Comparison of ENCODE assay signal across 8 cellular contexts in the genomic region with DNA sequence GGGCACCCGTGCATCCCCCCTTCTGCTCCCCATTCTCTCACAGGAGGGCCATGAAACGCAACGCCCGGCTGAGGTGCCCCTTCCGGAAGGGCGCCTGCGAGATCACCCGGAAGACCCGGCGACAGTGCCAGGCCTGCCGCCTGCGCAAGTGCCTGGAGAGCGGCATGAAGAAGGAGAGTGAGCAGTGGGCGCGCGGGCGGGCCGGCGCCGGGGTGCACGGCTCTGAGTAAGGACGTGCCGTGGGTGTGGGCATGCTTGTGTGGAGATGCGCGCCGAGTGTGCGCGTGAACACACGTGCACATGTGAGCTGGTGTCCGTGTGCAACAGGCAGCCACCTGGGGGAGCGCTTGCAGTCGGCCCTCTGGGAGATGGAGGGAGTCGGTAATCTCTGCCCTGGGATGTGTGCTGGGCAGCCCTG. TPM values are rescaled to one million over a fixed set of nuclear protein-coding genes. Genes with fewer than 3 reads are reported as not detected.
DNase-seq lines count a peak whose midpoint lies in the region; ATAC-seq, FAIRE-seq and TF ChIP-seq lines count a peak whose summit lies in the region.

No MANE protein-coding gene starts in this region.

- H3K27me3 Mint-ChIP-seq in activated naive CD8-positive, alpha-beta T cell treated with anti-CD3 and anti-CD28 coated beads for 36 hours: no peaks in the 10 kb centered on the region
- H3K27me3 Mint-ChIP-seq in Calu3 (ENCODE audit: unreplicated experiment): peaks cover 17% of the 10 kb centered on the region

- peaks cover 6% of the 10 kb centered on the region for H3K4me1 Mint-ChIP-seq in activated naive CD8-positive, alpha-beta T cell treated with anti-CD3 and anti-CD28 coated beads for 36 hours
- no peaks in the 10 kb centered on the region for H3K4me1 Mint-ChIP-seq in Calu3 (ENCODE audit: low read depth, unreplicated experiment)

- H3K4me3 ChIP-seq in Peyer's patch (peak overlapping the region; percentile 49 to 64 (median 54)), keratinocyte (ENCODE audit: control insufficient read depth in 2 of 3, extremely low read depth in 1 of 3, insufficient read depth in 2 of 3, low read depth in 1 of 3, low read length in 3 of 3) (peak overlapping the region; percentile 24 to 53 (median 35))

- DNase-seq in Peyer's patch (peak in 2 of 3 donors; percentile 47 to 70), keratinocyte (ENCODE audit: low read depth, low spot score) (no peak), Calu3 (no peak), NCI-H2196 treated with DMSO at 0.1 percent for 48 hours (lab: John Stamatoyannopoulos, UW; ENCODE audit: unreplicated experiment) (no peak)
- peak; percentile 62 for DNase-seq in activated naive CD8-positive, alpha-beta T cell treated with anti-CD3 and anti-CD28 coated beads for 36 hours
- peak; percentile 34 to 57 (median 39) for DNase-seq in stimulated activated CD4-positive, alpha-beta T cell treated with anti-CD3 and anti-CD28 coated beads, TNF-alpha, amount 100 ng/mL, for 24 hours (ENCODE audit: low read depth in 3 of 3)

- ATAC-seq in GM18498 (IDR thresholded peaks at IDR 0.05; ENCODE audit: unreplicated experiment) (peak; percentile 91), HG02623 (IDR thresholded peaks at IDR 0.05; ENCODE audit: unreplicated experiment) (peak; percentile 84)

- no peaks in the 10 kb centered on the region for H3K36me3 Mint-ChIP-seq in activated naive CD8-positive, alpha-beta T cell treated with anti-CD3 and anti-CD28 coated beads for 36 hours
- H3K36me3 Mint-ChIP-seq in Calu3 (ENCODE audit: insufficient read depth, unreplicated experiment): no peaks in the 10 kb centered on the region

- H3K9me1 ChIP-seq in keratinocyte (ENCODE audit: control insufficient read depth, extremely low read depth, insufficient read depth, low read length): no peaks in the 10 kb centered on the region

- peak overlapping the region in 1 of 4 donors; percentile 55 for H3K27ac ChIP-seq in Peyer's patch
- H3K27ac ChIP-seq in keratinocyte (ENCODE audit: control insufficient read depth, insufficient read depth, low read length): no peak overlapping the region

- intact Hi-C loops in Calu3 (cut with micrococcal nuclease; ENCODE audit: unreplicated experiment): no loop called here

- dilution Hi-C loops in keratinocyte (cut with MboI; ENCODE audit: extremely low pct_ligation_motif_present, low sequenced_read_pairs): no loop called here

- H3K4me3 Mint-ChIP-seq in activated naive CD8-positive, alpha-beta T cell treated with anti-CD3 and anti-CD28 coated beads for 36 hours: peak overlapping the region; percentile 83
- H3K4me3 Mint-ChIP-seq in Calu3 (ENCODE audit: low read depth, unreplicated experiment): no peak overlapping the region

- FAIRE-seq in keratinocyte (lab: Jason Lieb, UNC): no peak

- no peaks in the 10 kb centered on the region for H4K20me1 ChIP-seq in keratinocyte (ENCODE audit: control insufficient read depth, extremely low read depth, insufficient read depth, low read length)

- H3K4me2 ChIP-seq in keratinocyte (ENCODE audit: control insufficient read depth, extremely low read depth, insufficient read depth, low read depth, low read length): peak overlapping the region; percentile 74

- no peaks in the 10 kb centered on the region for H3K9me3 ChIP-seq in Peyer's patch
- no peaks in the 10 kb centered on the region for H3K9me3 ChIP-seq in keratinocyte (ENCODE audit: control insufficient read depth, low read depth, low read length)

- H3K27ac Mint-ChIP-seq in activated naive CD8-positive, alpha-beta T cell treated with anti-CD3 and anti-CD28 coated beads for 36 hours: peak overlapping the region; percentile 83
- no peak overlapping the region for H3K27ac Mint-ChIP-seq in Calu3 (ENCODE audit: unreplicated experiment)

- H3K79me2 ChIP-seq in keratinocyte (ENCODE audit: control insufficient read depth, insufficient read depth, low read length): no peaks in the 10 kb centered on the region

- no TSS peak for BruUV-seq in Calu3 (replicated peaks; lab: Mats Ljungman, UMichigan)

- no peaks in the 10 kb centered on the region for H3K27me3 ChIP-seq in Peyer's patch
- H3K27me3 ChIP-seq in keratinocyte (ENCODE audit: control insufficient read depth, extremely low read depth, insufficient read depth, low read length): peaks cover 13% of the 10 kb centered on the region

- H3K36me3 ChIP-seq in Peyer's patch (peaks cover 0 to 50% (median 0%) of the 10 kb centered on the region in 3 donors), keratinocyte (ENCODE audit: control insufficient read depth in 2 of 2, extremely low read depth in 1 of 2, insufficient read depth in 2 of 2, low read length in 2 of 2) (no peaks in the 10 kb centered on the region)

- H3K9me3 Mint-ChIP-seq in activated naive CD8-positive, alpha-beta T cell treated with anti-CD3 and anti-CD28 coated beads for 36 hours: no peaks in the 10 kb centered on the region
- no peaks in the 10 kb centered on the region for H3K9me3 Mint-ChIP-seq in Calu3 (ENCODE audit: low read depth, unreplicated experiment)

- H3K9ac ChIP-seq in keratinocyte (ENCODE audit: control insufficient read depth, extremely low read depth, insufficient read depth, low read length): peak overlapping the region; percentile 28

- peak overlapping the region; percentile 90 for H2AFZ ChIP-seq in keratinocyte (ENCODE audit: control insufficient read depth, low read length)

- CTCF ChIA-PET in Calu3 (lab: Charles Lee): no interaction called here

- no peak for TF ChIP-seq POLR2A in Peyer's patch (IDR thresholded peaks at IDR 0.05)

- peaks cover 0 to 5% (median 0%) of the 10 kb centered on the region in 4 donors for H3K4me1 ChIP-seq in Peyer's patch
- H3K4me1 ChIP-seq in keratinocyte (ENCODE audit: control insufficient read depth, extremely low read depth, insufficient read depth, low read length): peaks cover 4% of the 10 kb centered on the region

- TF ChIP-seq CTCF in Peyer's patch (IDR thresholded peaks at IDR 0.05): no peak
- TF ChIP-seq CTCF in keratinocyte (optimal IDR thresholded peaks at IDR 0.05 in 1 of 3, IDR thresholded peaks at IDR 0.05 in 1 of 3, conservative IDR thresholded peaks at IDR 0.05 in 1 of 3; ENCODE audit: extremely low read depth in 1 of 3, insufficient read depth in 2 of 3, low read length in 3 of 3): peak in 2 of 3 experiments; percentile 35 to 71
- TF ChIP-seq CTCF in Calu3 (IDR thresholded peaks at IDR 0.05; ENCODE audit: unreplicated experiment): no peak

RNA-seq across cellular contexts. Expression of gene NR1I2, which starts 28.1 kb away (rescaled TPM):
- total RNA-seq in Peyer's patch: 100 to 1,000 TPM in 3 of 4 donors, 10 to 100 TPM in 1; 56.9 to 572 (median 406) TPM
- total RNA-seq in activated naive CD8-positive, alpha-beta T cell treated with anti-CD3 and anti-CD28 coated beads for 36 hours: 1 to 10 TPM; 1.2 to 1.4 TPM
- polyA plus RNA-seq in keratinocyte: not detected in 3 replicates
- not detected for polyA plus RNA-seq in keratinocyte (2011; ENCODE audit: low read depth)
- polyA plus RNA-seq in keratinocyte (2011; cell fraction: cytosol; rRNA removed): not detected in 2 replicates
- not detected in 2 replicates for polyA plus RNA-seq in keratinocyte (2011; cell fraction: nucleus; rRNA removed)
- not detected in 2 replicates for polyA plus RNA-seq in keratinocyte (2012; ENCODE audit: low replicate concordance)
- not detected in 3 replicates for polyA minus RNA-seq in keratinocyte
- not detected for polyA minus RNA-seq in keratinocyte (2011; cell fraction: cytosol; rRNA and poly(A)+ RNA removed)
- polyA minus RNA-seq in keratinocyte (2011; cell fraction: nucleus; rRNA and poly(A)+ RNA removed): not detected in 2 replicates
- 2.9 and 6.0 TPM in 2 replicates for total RNA-seq in Calu3 (2022)

Comparison
In these comparisons a context has a peak if more than half of its experiments do, and no peak if none do; other contexts are left out.
1. DNase-seq: peak in Peyer's patch (2 of 3), activated naive CD8-positive, alpha-beta T cell treated with anti-CD3 and anti-CD28 coated beads for 36 hours (single experiment) and stimulated activated CD4-positive, alpha-beta T cell treated with anti-CD3 and anti-CD28 coated beads, TNF-alpha, amount 100 ng/mL, for 24 hours (3 of 3); none in keratinocyte (single experiment), Calu3 (single experiment) and NCI-H2196 treated with DMSO at 0.1 percent for 48 hours (single experiment).
2. CTCF ChIP-seq: peak in keratinocyte (2 of 3); none in Peyer's patch (0 of 6) and Calu3 (single experiment).